In genomic region chr7:5704534-5704922, GRCh38 we compare ENCODE assay signal across 8 cellular contexts.
A peak's percentile ranks its signal among the peaks of the same experiment; 100 is the strongest.
DNase-seq lines count a peak whose midpoint lies in the region; ATAC-seq and TF ChIP-seq lines count a peak whose summit lies in the region.

No MANE protein-coding gene starts in this region.

- H3K36me3 ChIP-seq in GM06990 (ENCODE audit: control insufficient read depth, insufficient read depth, low read length) = peaks cover 12% of the 10 kb centered on the region

- TF ChIP-seq CTCF in GM06990 (IDR thresholded peaks at IDR 0.05; ENCODE audit: insufficient read depth, low read length, poor library complexity, severe bottlenecking) (peak; percentile 86), astrocyte of the cerebellum (IDR thresholded peaks at IDR 0.05; ENCODE audit: low read depth, low read length, missing control alignments) (peak; percentile 86)

- no peak for ATAC-seq in HG03378 (IDR thresholded peaks at IDR 0.05; ENCODE audit: unreplicated experiment)
- ATAC-seq in GM18870 (IDR thresholded peaks at IDR 0.05; ENCODE audit: unreplicated experiment) = no peak

- DNase-seq in GM06990 (ENCODE audit: extremely low read depth, insufficient read length) (no peak), NCI-H1417 (lab: John Stamatoyannopoulos, UW) (peak; percentile 59 to 90 (median 82)), T-helper 2 cell (peak; percentile 27 to 77 (median 63)), astrocyte of the cerebellum (ENCODE audit: low read depth) (peak; percentile 79), hepatic stellate cell (ENCODE audit: low spot score) (peak; percentile 61), retina (peak; percentile 83)

- H3K4me3 ChIP-seq in GM06990 (replicated peaks; ENCODE audit: low read depth, low read length) (no peak overlapping the region), astrocyte of the cerebellum (ENCODE audit: low read depth, low read length) (no peak overlapping the region)

- in situ Hi-C loops in astrocyte of the cerebellum (cut with HindIII; ENCODE audit: low sequenced_read_pairs) = no loop called here

- H3K27me3 ChIP-seq in GM06990 (replicated peaks; ENCODE audit: control insufficient read depth, insufficient read depth, low read length) = no peaks in the 10 kb centered on the region
